ENCODE assay signal across 16 cellular contexts in genomic region chr9:124277420-124277819, GRCh38. TPM values are rescaled to one million over a fixed set of nuclear protein-coding genes. Genes with fewer than 3 reads are reported as not detected.
DNase-seq lines count a peak whose midpoint lies in the region; ATAC-seq, FAIRE-seq and TF ChIP-seq lines count a peak whose summit lies in the region.
"Had no signal": no experiment of that assay in that cellular context is flagged by ENCODE, and none has a peak within 500 bp of the region (broad histone marks: within the 10 kb centered on the region; RNA-seq: fewer than 3 reads in every experiment).

No MANE protein-coding gene starts in this region.

- no peaks in the 10 kb centered on the region for H3K27me3 Mint-ChIP-seq in astrocyte (ENCODE audit: low read depth, unreplicated experiment)
- H3K27me3 Mint-ChIP-seq in stimulated activated memory B cell treated with anti-CD40 and anti-IgM and Interleukin-4, amounts not matched to agents 10 μg/mL and 1 μg/mL and 100 μg/mL, for 72 hours: no peaks in the 10 kb centered on the region

- H3K9me3 Mint-ChIP-seq in astrocyte (ENCODE audit: unreplicated experiment): no peaks in the 10 kb centered on the region
- H3K9me3 Mint-ChIP-seq in stimulated activated memory B cell treated with anti-CD40 and anti-IgM and Interleukin-4, amounts not matched to agents 10 μg/mL and 1 μg/mL and 100 μg/mL, for 72 hours: no peaks in the 10 kb centered on the region
- H3K9me3 Mint-ChIP-seq: CD8-positive, alpha-beta T cell; GM23338 had no signal

- 90% methylated on average over 17 of the region's 17 CpGs for WGBS in mesenchymal stem cell

- peak overlapping the region; percentile 26 to 54 for H3K18ac ChIP-seq in mesenchymal stem cell (ENCODE audit: low read depth in 1 of 2, low read length in 2 of 2)

- no peak overlapping the region for H2BK15ac ChIP-seq in mesenchymal stem cell (ENCODE audit: low read depth, poor library complexity, severe bottlenecking)

- peak overlapping the region in 7 of 11 experiments; percentile 1 to 65 (median 25); a peak in 7 of 22 replicates for H3K27ac ChIP-seq in BLaER1 treated with 17β-estradiol and CSF1 and Interleukin-3, amounts not matched to agents 10 nM and 100 nM
- H3K27ac ChIP-seq in astrocyte (ENCODE audit: low read depth, low read length) (peak overlapping the region; percentile 9), mesenchymal stem cell (ENCODE audit: low read length, poor library complexity, severe bottlenecking) (no peak overlapping the region)

- no peaks in the 10 kb centered on the region for H3K27me3 ChIP-seq in BLaER1 treated with 17β-estradiol and CSF1 and Interleukin-3, amounts not matched to agents 10 nM and 100 nM
- no peaks in the 10 kb centered on the region for H3K27me3 ChIP-seq in astrocyte (ENCODE audit: insufficient read depth, low read length)
- H3K27me3 ChIP-seq in mesenchymal stem cell (ENCODE audit: control insufficient read depth in 1 of 2, insufficient read depth in 1 of 2, low read length in 2 of 2): no peaks in the 10 kb centered on the region

- no peak for ATAC-seq in stimulated activated memory B cell treated with anti-CD40 and anti-IgM and Interleukin-4, amounts not matched to agents 10 μg/mL and 1 μg/mL and 100 μg/mL, for 72 hours
- ATAC-seq: CD8-positive, alpha-beta T cell; GM23338; PC-3; Right ventricle myocardium inferior had no signal

- peaks cover 57 to 97% (median 85%) of the 10 kb centered on the region in 10 experiments for H3K4me1 ChIP-seq in BLaER1 treated with 17β-estradiol and CSF1 and Interleukin-3, amounts not matched to agents 10 nM and 100 nM
- H3K4me1 ChIP-seq in astrocyte (ENCODE audit: insufficient read depth, low read length): peaks cover 51% of the 10 kb centered on the region
- H3K4me1 ChIP-seq in mesenchymal stem cell (ENCODE audit: control insufficient read depth, insufficient read depth, low read depth, low read length): peaks cover 61% of the 10 kb centered on the region

- H3K4me2 ChIP-seq in BLaER1 treated with 17β-estradiol and CSF1 and Interleukin-3, amounts not matched to agents 10 nM and 100 nM: peak overlapping the region in 8 of 11 experiments; percentile 5 to 47 (median 31); a peak in 6 of 22 replicates
- H3K4me2 ChIP-seq in astrocyte (ENCODE audit: low read length) (no peak overlapping the region), mesenchymal stem cell (ENCODE audit: low read length, poor library complexity, severe bottlenecking) (no peak overlapping the region)
- H3K4me2 ChIP-seq: GM23338, SK-N-SH had no signal

- H3K36me3 ChIP-seq in BLaER1 treated with 17β-estradiol and CSF1 and Interleukin-3, amounts not matched to agents 10 nM and 100 nM: peaks cover 0 to 27% (median 8%) of the 10 kb centered on the region in 11 experiments; a peak in 10 of 22 replicates
- H3K36me3 ChIP-seq in astrocyte (ENCODE audit: insufficient read depth, low read length) (no peaks in the 10 kb centered on the region), mesenchymal stem cell (ENCODE audit: control insufficient read depth in 1 of 2, insufficient read depth in 2 of 2, low read depth in 1 of 2, low read length in 2 of 2) (peaks cover 37 to 51% of the 10 kb centered on the region in 2 experiments)

- H4K91ac ChIP-seq in mesenchymal stem cell (ENCODE audit: low read length): peak overlapping the region; percentile 18

- no peak overlapping the region for H3K14ac ChIP-seq in mesenchymal stem cell (ENCODE audit: low read length in 2 of 2)

- no peak overlapping the region for H2AFZ ChIP-seq in astrocyte (ENCODE audit: low read depth, low read length)
- no peak overlapping the region for H2AFZ ChIP-seq in mesenchymal stem cell (ENCODE audit: low read depth, low read length)
- H2AFZ ChIP-seq: GM23338 had no signal

- no peak overlapping the region for H3K4me3 Mint-ChIP-seq in astrocyte (ENCODE audit: unreplicated experiment)
- no peak overlapping the region for H3K4me3 Mint-ChIP-seq in stimulated activated memory B cell treated with anti-CD40 and anti-IgM and Interleukin-4, amounts not matched to agents 10 μg/mL and 1 μg/mL and 100 μg/mL, for 72 hours
- H3K4me3 Mint-ChIP-seq: CD8-positive, alpha-beta T cell; GM23338 had no signal

- H3K9me3 ChIP-seq in BLaER1 treated with 17β-estradiol and CSF1 and Interleukin-3, amounts not matched to agents 10 nM and 100 nM (replicated peaks in 1 of 11): peaks cover 0 to 4% (median 0%) of the 10 kb centered on the region in 11 experiments; a peak in 1 of 22 replicates
- H3K9me3 ChIP-seq in astrocyte (ENCODE audit: insufficient read depth, low read depth, low read length) (no peaks in the 10 kb centered on the region), mesenchymal stem cell (ENCODE audit: control insufficient read depth, low read length) (no peaks in the 10 kb centered on the region)
- H3K9me3 ChIP-seq: SK-N-SH had no signal

- peak overlapping the region in 1 of 11 experiments; percentile 29; a peak in 2 of 22 replicates for H3K9ac ChIP-seq in BLaER1 treated with 17β-estradiol and CSF1 and Interleukin-3, amounts not matched to agents 10 nM and 100 nM
- H3K9ac ChIP-seq in astrocyte (ENCODE audit: low read length) (no peak overlapping the region), mesenchymal stem cell (ENCODE audit: low read length) (no peak overlapping the region)
- H3K9ac ChIP-seq: SK-N-SH had no signal

- no peak overlapping the region for H3K4ac ChIP-seq in mesenchymal stem cell (ENCODE audit: low read depth in 1 of 2, low read length in 2 of 2)

- H2BK5ac ChIP-seq in mesenchymal stem cell (ENCODE audit: low read depth, low read length, poor library complexity, severe bottlenecking): no peak overlapping the region

- H3K36me3 Mint-ChIP-seq in astrocyte (ENCODE audit: low read depth, unreplicated experiment): peaks cover 18% of the 10 kb centered on the region
- H3K36me3 Mint-ChIP-seq in stimulated activated memory B cell treated with anti-CD40 and anti-IgM and Interleukin-4, amounts not matched to agents 10 μg/mL and 1 μg/mL and 100 μg/mL, for 72 hours: peaks cover 68% of the 10 kb centered on the region
- H3K36me3 Mint-ChIP-seq: CD8-positive, alpha-beta T cell had no signal

- H4K8ac ChIP-seq in mesenchymal stem cell (ENCODE audit: low read length): no peak overlapping the region

- DNase-seq in astrocyte (ENCODE audit: low read depth): no peak
- no peak for DNase-seq in mesenchymal stem cell
- DNase-seq in NCI-H510A (lab: John Stamatoyannopoulos, UW): no peak
- DNase-seq in HuH-7 (ENCODE audit: low spot score): no peak
- DNase-seq in COLO668 (lab: John Stamatoyannopoulos, UW; ENCODE audit: unreplicated experiment): no peak
- no peak for DNase-seq in NCI-H526 treated with DMSO at 0.1 percent for 48 hours (lab: John Stamatoyannopoulos, UW)
- DNase-seq: ACHN; CD8-positive, alpha-beta T cell; NCI-H1417 treated with DMSO at 0.1 percent for 48 hours; NCI-H2081; PC-3; SK-N-SH had no signal

- H2BK12ac ChIP-seq in mesenchymal stem cell (ENCODE audit: low read length in 2 of 2): no peak overlapping the region

- H4K20me1 ChIP-seq in BLaER1 treated with 17β-estradiol and CSF1 and Interleukin-3, amounts not matched to agents 10 nM and 100 nM: peaks cover 67 to 100% (median 100%) of the 10 kb centered on the region in 11 experiments; a peak in 21 of 22 replicates
- H4K20me1 ChIP-seq in astrocyte (ENCODE audit: insufficient read depth, low read length): peaks cover 91% of the 10 kb centered on the region

- H3K23ac ChIP-seq in mesenchymal stem cell (ENCODE audit: low read length in 2 of 2): no peak overlapping the region

- peaks cover 99% of the 10 kb centered on the region for H3K79me2 ChIP-seq in astrocyte (ENCODE audit: insufficient read depth, low read length)

- H3K79me1 ChIP-seq in mesenchymal stem cell (replicated peaks; ENCODE audit: low read length, poor library complexity, severe bottlenecking): no peaks in the 10 kb centered on the region

- no peak overlapping the region for H3K27ac Mint-ChIP-seq in astrocyte (ENCODE audit: unreplicated experiment)
- H3K27ac Mint-ChIP-seq in stimulated activated memory B cell treated with anti-CD40 and anti-IgM and Interleukin-4, amounts not matched to agents 10 μg/mL and 1 μg/mL and 100 μg/mL, for 72 hours: peak overlapping the region; percentile 98
- H3K27ac Mint-ChIP-seq: CD8-positive, alpha-beta T cell had no signal

- no peak for FAIRE-seq in astrocyte (lab: Jason Lieb, UNC)

- no peak overlapping the region for H2BK120ac ChIP-seq in mesenchymal stem cell (ENCODE audit: low read depth, low read length)

- TF ChIP-seq CTCF in astrocyte (IDR thresholded peaks at IDR 0.05; ENCODE audit: insufficient read depth, low read depth, low read length): no peak

- H2AK5ac ChIP-seq in mesenchymal stem cell (ENCODE audit: low read length, severe bottlenecking): peak overlapping the region; percentile 26

- no peak overlapping the region for H3K4me3 ChIP-seq in BLaER1 treated with 17β-estradiol and CSF1 and Interleukin-3, amounts not matched to agents 10 nM and 100 nM
- H3K4me3 ChIP-seq in astrocyte (ENCODE audit: insufficient read depth, low read depth, low read length): no peak overlapping the region
- H3K4me3 ChIP-seq in mesenchymal stem cell (ENCODE audit: insufficient read depth in 1 of 2, low read depth in 1 of 2, low read length in 2 of 2): no peak overlapping the region
- H3K4me3 ChIP-seq: GM23338 had no signal

- H3K4me1 Mint-ChIP-seq in astrocyte (ENCODE audit: low read depth, unreplicated experiment): peaks cover 27% of the 10 kb centered on the region
- H3K4me1 Mint-ChIP-seq in stimulated activated memory B cell treated with anti-CD40 and anti-IgM and Interleukin-4, amounts not matched to agents 10 μg/mL and 1 μg/mL and 100 μg/mL, for 72 hours: peaks cover 92% of the 10 kb centered on the region

RNA-seq across cellular contexts. Expression of gene NEK6, which starts 19.7 kb away (rescaled TPM):
- total RNA-seq in astrocyte: 55.7 and 76.8 TPM in 2 replicates
- 99.8 TPM for polyA plus RNA-seq in mesenchymal stem cell (2013, experiment 1 of 2)
- 97.5 TPM for polyA plus RNA-seq in mesenchymal stem cell (2013, experiment 2 of 2)

Comparison
In these comparisons a context has a peak if more than half of its experiments do, and no peak if none do; other contexts are left out.
1. H3K4me2 ChIP-seq: peak in BLaER1 treated with 17β-estradiol and CSF1 and Interleukin-3, amounts not matched to agents 10 nM and 100 nM (8 of 11); none in astrocyte (single experiment) and mesenchymal stem cell (single experiment).